11 cellular contexts compared by ENCODE assay signal in the genomic region with DNA sequence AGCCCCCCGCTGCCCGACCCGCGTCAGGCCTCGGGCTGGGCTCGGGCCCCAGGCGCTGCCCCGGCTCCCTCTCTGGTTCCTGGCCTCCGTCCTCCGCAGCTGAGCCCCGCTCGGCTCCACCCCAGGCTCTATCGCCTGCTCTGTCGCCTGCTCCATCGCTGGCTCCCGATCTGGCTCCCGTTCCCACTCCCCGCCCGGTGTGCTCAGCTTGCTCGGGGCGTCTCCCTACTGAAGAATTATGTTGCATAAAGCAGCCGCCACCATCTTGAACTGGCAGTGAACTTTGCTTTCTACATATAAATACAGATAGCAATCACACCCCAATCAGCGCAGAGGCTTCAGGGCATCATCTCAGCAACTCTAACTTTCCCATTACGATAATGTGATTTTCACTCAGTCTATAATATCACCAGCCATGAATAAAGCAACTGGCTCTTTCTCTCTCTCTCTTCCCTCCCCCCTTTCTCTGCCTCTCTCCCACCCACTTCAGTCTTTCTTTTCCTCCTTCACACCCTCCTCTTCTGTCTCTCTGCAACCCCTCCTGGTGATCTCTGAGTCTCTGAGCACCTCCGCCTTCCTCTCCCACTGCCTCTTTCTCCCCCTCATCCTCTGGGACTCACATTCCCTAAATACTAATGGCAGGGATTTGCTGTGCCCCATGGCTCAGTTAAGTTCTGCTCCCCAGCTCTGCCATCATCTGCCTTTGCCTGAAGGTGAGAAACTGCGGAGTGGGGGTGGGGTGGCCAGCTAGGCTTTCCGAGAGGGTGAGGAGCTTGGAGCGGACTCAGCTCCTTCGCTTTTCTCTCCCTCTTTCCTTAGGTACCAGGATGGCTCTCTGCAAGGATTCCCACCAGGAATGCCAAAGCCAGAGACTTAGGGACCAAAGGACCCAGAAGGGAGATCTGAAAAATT. TPM values are rescaled to one million over a fixed set of nuclear protein-coding genes. Genes with fewer than 3 reads are reported as not detected.
A peak's percentile ranks its signal among the peaks of the same experiment; 100 is the strongest.
DNase-seq lines count a peak whose midpoint lies in the region; ATAC-seq and TF ChIP-seq lines count a peak whose summit lies in the region.
"Had no signal": no experiment of that assay in that cellular context is flagged by ENCODE, and none has a peak within 500 bp of the region (broad histone marks: within the 10 kb centered on the region; RNA-seq: fewer than 3 reads in every experiment).

No MANE protein-coding gene starts in this region.

- no peak overlapping the region for H3K27ac ChIP-seq in mammary epithelial cell (ENCODE audit: insufficient read depth, low read depth, low read length)
- H3K27ac ChIP-seq: RWPE1 had no signal

- no peaks in the 10 kb centered on the region for H3K36me3 ChIP-seq in mammary epithelial cell (ENCODE audit: insufficient read depth, low read length)

- no peaks in the 10 kb centered on the region for H4K20me1 ChIP-seq in mammary epithelial cell (ENCODE audit: insufficient read depth, low read length)

- intact Hi-C loops in activated CD4-positive, alpha-beta T cell treated with anti-CD3 and anti-CD28 coated beads, Interleukin-2, amount 10 ng/mL, durations not matched to agents 24 days and 14 days (cut with micrococcal nuclease): no loop called here
- intact Hi-C loops in mammary epithelial cell (cut with micrococcal nuclease) (no loop called here), left colon (cut with DNase I, micrococcal nuclease) (no loop called here)

- peak overlapping the region; percentile 19 for H3K4me3 Mint-ChIP-seq in activated CD4-positive, alpha-beta T cell treated with anti-CD3 and anti-CD28 coated beads, Interleukin-2, amount 10 ng/mL, durations not matched to agents 24 days and 14 days
- H3K4me3 Mint-ChIP-seq in activated CD4-positive, alpha-beta T cell treated with anti-CD3 and anti-CD28 coated beads, Interleukin-2, amount 10 ng/mL, durations not matched to agents 7 days and 5 days: no peak overlapping the region
- peak overlapping the region; percentile 70 to 79 for H3K4me3 Mint-ChIP-seq in stimulated activated naive CD8-positive, alpha-beta T cell treated with anti-CD3 and anti-CD28 coated beads, Interleukin-15, amount 100 ng/mL, for 72 hours

- 73% methylated on average over 8 of the region's 29 CpGs for WGBS in mammary epithelial cell (ENCODE audit: low coverage, missing lambda C conversion rate)

- no TSS peak for BruUV-seq in mammary epithelial cell (replicated peaks; lab: Mats Ljungman, UMichigan)

- H3K9me3 ChIP-seq in mammary epithelial cell (replicated peaks; ENCODE audit: insufficient read depth, low read length): no peaks in the 10 kb centered on the region

- peak overlapping the region; percentile 12 for H2AFZ ChIP-seq in mammary epithelial cell (ENCODE audit: low read depth, low read length)

- peaks cover 52% of the 10 kb centered on the region for H3K27me3 Mint-ChIP-seq in activated CD4-positive, alpha-beta T cell treated with anti-CD3 and anti-CD28 coated beads, Interleukin-2, amount 10 ng/mL, durations not matched to agents 24 days and 14 days
- peaks cover 47% of the 10 kb centered on the region for H3K27me3 Mint-ChIP-seq in activated CD4-positive, alpha-beta T cell treated with anti-CD3 and anti-CD28 coated beads, Interleukin-2, amount 10 ng/mL, durations not matched to agents 7 days and 5 days
- H3K27me3 Mint-ChIP-seq in stimulated activated naive CD8-positive, alpha-beta T cell treated with anti-CD3 and anti-CD28 coated beads, Interleukin-15, amount 100 ng/mL, for 72 hours: peaks cover 74% of the 10 kb centered on the region

- CTCF ChIA-PET in activated CD4-positive, alpha-beta T cell treated with anti-CD3 and anti-CD28 coated beads, Interleukin-2, amount 10 ng/mL, durations not matched to agents 7 days and 5 days (lab: Charles Lee): interaction anchor here (0.7 to 1.3 kb wide), 3 partner anchors 133 to 169 kb away, joined by 3 to 4 read pairs (median 3); no protein-coding TSS in a partner anchor
- CTCF ChIA-PET in mammary epithelial cell (lab: Charles Lee; ENCODE audit: low non-redundant PET): interaction anchor here (0.5 kb wide), 1 partner anchor 19 kb away, joined by 8 read pairs; no protein-coding TSS in a partner anchor

- no peaks in the 10 kb centered on the region for H3K79me2 ChIP-seq in mammary epithelial cell (ENCODE audit: insufficient read depth, low read length)

- H3K4me1 ChIP-seq in mammary epithelial cell (ENCODE audit: insufficient read depth, low read length): peaks cover 16% of the 10 kb centered on the region

- DNase-seq in activated CD4-positive, alpha-beta T cell treated with anti-CD3 and anti-CD28 coated beads, Interleukin-2, amount 10 ng/mL, durations not matched to agents 24 days and 14 days: no peak
- no peak for DNase-seq in activated CD4-positive, alpha-beta T cell treated with anti-CD3 and anti-CD28 coated beads, Interleukin-2, amount 10 ng/mL, durations not matched to agents 7 days and 5 days
- DNase-seq in mammary epithelial cell: no peak
- no peak for DNase-seq in left colon
- DNase-seq in stimulated activated naive CD8-positive, alpha-beta T cell treated with anti-CD3 and anti-CD28 coated beads, Interleukin-15, amount 100 ng/mL, for 72 hours: no peak
- DNase-seq in NCI-H2107 treated with DMSO at 0.1 percent for 48 hours (lab: John Stamatoyannopoulos, UW; ENCODE audit: unreplicated experiment): no peak
- DNase-seq: ACHN; activated effector memory CD4-positive, alpha-beta T cell treated with Interleukin-2 at 50 U/mL for 16 hours had no signal

- H3K4me3 ChIP-seq in mammary epithelial cell (replicated peaks in 1 of 3; ENCODE audit: insufficient read depth in 1 of 3, low read depth in 2 of 3, low read length in 3 of 3): no peak overlapping the region

- dilution Hi-C loops in mammary epithelial cell (cut with HindIII; ENCODE audit: low sequenced_read_pairs): no loop called here

- TF ChIP-seq CTCF in mammary epithelial cell (conservative IDR thresholded peaks at IDR 0.05 in 1 of 2, IDR thresholded peaks at IDR 0.05 in 1 of 2; ENCODE audit: extremely low read depth in 1 of 2, insufficient read depth in 1 of 2, low read depth in 1 of 2, low read length in 2 of 2): no peak

- H3K4me1 Mint-ChIP-seq in activated CD4-positive, alpha-beta T cell treated with anti-CD3 and anti-CD28 coated beads, Interleukin-2, amount 10 ng/mL, durations not matched to agents 24 days and 14 days: peaks cover 7% of the 10 kb centered on the region
- H3K4me1 Mint-ChIP-seq in activated CD4-positive, alpha-beta T cell treated with anti-CD3 and anti-CD28 coated beads, Interleukin-2, amount 10 ng/mL, durations not matched to agents 7 days and 5 days: peaks cover 6% of the 10 kb centered on the region
- peaks cover 10% of the 10 kb centered on the region for H3K4me1 Mint-ChIP-seq in stimulated activated naive CD8-positive, alpha-beta T cell treated with anti-CD3 and anti-CD28 coated beads, Interleukin-15, amount 100 ng/mL, for 72 hours

- no peak overlapping the region for H3K9ac ChIP-seq in mammary epithelial cell (ENCODE audit: insufficient read depth, low read length)

- H3K9me3 Mint-ChIP-seq in activated CD4-positive, alpha-beta T cell treated with anti-CD3 and anti-CD28 coated beads, Interleukin-2, amount 10 ng/mL, durations not matched to agents 24 days and 14 days: no peaks in the 10 kb centered on the region
- no peaks in the 10 kb centered on the region for H3K9me3 Mint-ChIP-seq in activated CD4-positive, alpha-beta T cell treated with anti-CD3 and anti-CD28 coated beads, Interleukin-2, amount 10 ng/mL, durations not matched to agents 7 days and 5 days
- no peaks in the 10 kb centered on the region for H3K9me3 Mint-ChIP-seq in stimulated activated naive CD8-positive, alpha-beta T cell treated with anti-CD3 and anti-CD28 coated beads, Interleukin-15, amount 100 ng/mL, for 72 hours

- no peak overlapping the region for H3K4me2 ChIP-seq in mammary epithelial cell (ENCODE audit: insufficient read depth, low read depth, low read length)

- no peak overlapping the region for H3K27ac Mint-ChIP-seq in activated CD4-positive, alpha-beta T cell treated with anti-CD3 and anti-CD28 coated beads, Interleukin-2, amount 10 ng/mL, durations not matched to agents 24 days and 14 days
- no peak overlapping the region for H3K27ac Mint-ChIP-seq in activated CD4-positive, alpha-beta T cell treated with anti-CD3 and anti-CD28 coated beads, Interleukin-2, amount 10 ng/mL, durations not matched to agents 7 days and 5 days
- H3K27ac Mint-ChIP-seq in stimulated activated naive CD8-positive, alpha-beta T cell treated with anti-CD3 and anti-CD28 coated beads, Interleukin-15, amount 100 ng/mL, for 72 hours: peak overlapping the region in 1 of 2 donors; percentile 28

- H3K27me3 ChIP-seq in mammary epithelial cell (ENCODE audit: insufficient read depth, low read length): no peaks in the 10 kb centered on the region

- POLR2A ChIA-PET in activated CD4-positive, alpha-beta T cell treated with anti-CD3 and anti-CD28 coated beads, Interleukin-2, amount 10 ng/mL, durations not matched to agents 7 days and 5 days (lab: Charles Lee): no interaction called here

- no peaks in the 10 kb centered on the region for H3K36me3 Mint-ChIP-seq in activated CD4-positive, alpha-beta T cell treated with anti-CD3 and anti-CD28 coated beads, Interleukin-2, amount 10 ng/mL, durations not matched to agents 24 days and 14 days (ENCODE audit: low read depth)
- H3K36me3 Mint-ChIP-seq in activated CD4-positive, alpha-beta T cell treated with anti-CD3 and anti-CD28 coated beads, Interleukin-2, amount 10 ng/mL, durations not matched to agents 7 days and 5 days (ENCODE audit: low read depth): no peaks in the 10 kb centered on the region

- in situ Hi-C loops in mammary epithelial cell (cut with MboI; ENCODE audit: low sequenced_read_pairs in 2 of 2): no loop called here

- ATAC-seq in left colon: peak; percentile 25
- peak; percentile 53 for ATAC-seq in stimulated activated naive CD8-positive, alpha-beta T cell treated with anti-CD3 and anti-CD28 coated beads, Interleukin-15, amount 100 ng/mL, for 72 hours
- ATAC-seq in GM21423 (IDR thresholded peaks at IDR 0.05; ENCODE audit: unreplicated experiment): no peak
- no peak for ATAC-seq in HG03571 (IDR thresholded peaks at IDR 0.05; ENCODE audit: unreplicated experiment)

RNA-seq across cellular contexts. Expression of a gene that starts 43.2 kb away (rescaled TPM):
- 16.2 and 19.0 TPM in 2 replicates for total RNA-seq in activated CD4-positive, alpha-beta T cell treated with anti-CD3 and anti-CD28 coated beads, Interleukin-2, amount 10 ng/mL, durations not matched to agents 24 days and 14 days
- total RNA-seq in activated CD4-positive, alpha-beta T cell treated with anti-CD3 and anti-CD28 coated beads, Interleukin-2, amount 10 ng/mL, durations not matched to agents 7 days and 5 days: 10 to 100 TPM; 14.3 to 14.8 TPM
- 10 to 100 TPM; 12.3 to 20.3 TPM for total RNA-seq in mammary epithelial cell
- polyA plus RNA-seq in mammary epithelial cell: 7.8 TPM
- 12.5 TPM for polyA minus RNA-seq in mammary epithelial cell
- 10 to 100 TPM; 13.0 to 15.5 TPM for total RNA-seq in left colon

Comparison
In these comparisons a context has a peak if more than half of its experiments do, and no peak if none do; other contexts are left out.
1. ATAC-seq: peak in left colon (single experiment) and stimulated activated naive CD8-positive, alpha-beta T cell treated with anti-CD3 and anti-CD28 coated beads, Interleukin-15, amount 100 ng/mL, for 72 hours (single experiment); none in GM21423 (single experiment) and HG03571 (single experiment).